In genomic region chr7:151849879-151850260, GRCh38 we compare ENCODE assay signal across 24 cellular contexts. TPM values are rescaled to one million over a fixed set of nuclear protein-coding genes. Genes with fewer than 3 reads are reported as not detected.
DNase-seq lines count a peak whose midpoint lies in the region; FAIRE-seq and TF ChIP-seq lines count a peak whose summit lies in the region.
"Had no signal": no experiment of that assay in that cellular context is flagged by ENCODE, and none has a peak within 500 bp of the region (broad histone marks: within the 10 kb centered on the region; RNA-seq: fewer than 3 reads in every experiment).

No MANE protein-coding gene starts in this region.

- no peak overlapping the region for H3K18ac ChIP-seq in neuronal stem cell (ENCODE audit: low read length)

- peak overlapping the region; percentile 72 for H3K14ac ChIP-seq in neuronal stem cell (ENCODE audit: low read length)

- intact Hi-C loops in left ventricle myocardium inferior (cut with micrococcal nuclease) (no loop called here), kidney (cut with DNase I) (no loop called here)

- H3K4me1 ChIP-seq in left ventricle myocardium inferior (peaks cover 19% of the 10 kb centered on the region), right atrium auricular region (peaks cover 0 to 20% of the 10 kb centered on the region in 2 donors), neuronal stem cell (ENCODE audit: control insufficient read depth in 2 of 2, insufficient read depth in 1 of 2, low read depth in 1 of 2, low read length in 2 of 2) (peaks cover 2 to 7% of the 10 kb centered on the region in 2 donors), endodermal cell (ENCODE audit: control insufficient read depth, insufficient read depth, low read length) (no peaks in the 10 kb centered on the region), kidney (ENCODE audit: control insufficient read depth in 1 of 2, insufficient read depth in 1 of 2, low read depth in 1 of 2, low read length in 2 of 2) (peaks cover 0 to 5% of the 10 kb centered on the region in 2 donors)
- H3K4me1 ChIP-seq: HAP-1 had no signal

- H3K4me1 Mint-ChIP-seq in chondrocyte (ENCODE audit: low read depth), result peaks cover 3% of the 10 kb centered on the region
- peaks cover 4% of the 10 kb centered on the region for H3K4me1 Mint-ChIP-seq in endodermal cell

- H3K23ac ChIP-seq in neuronal stem cell (ENCODE audit: low read depth, low read length, poor library complexity), result no peak overlapping the region

- no peak overlapping the region for H2BK120ac ChIP-seq in neuronal stem cell (ENCODE audit: low read depth, low read length)

- TF ChIP-seq CTCF in left ventricle myocardium inferior (IDR thresholded peaks at IDR 0.05; ENCODE audit: borderline replicate concordance), result no peak
- no peak for TF ChIP-seq CTCF in right atrium auricular region (IDR thresholded peaks at IDR 0.05)
- no peak for TF ChIP-seq CTCF in chondrocyte (IDR thresholded peaks at IDR 0.05)
- TF ChIP-seq CTCF in endodermal cell (conservative IDR thresholded peaks at IDR 0.05), result no peak
- TF ChIP-seq CTCF in kidney (IDR thresholded peaks at IDR 0.05; ENCODE audit: borderline replicate concordance, extremely low read depth, insufficient read depth), result no peak

- no peak overlapping the region for H4K8ac ChIP-seq in neuronal stem cell (ENCODE audit: low read depth, low read length)

- POLR2A ChIA-PET in HEK293T (lab: Yijun Ruan, JAX), result interaction anchor here (0.6 kb wide), 1 partner anchor 712 kb away, joined by 3 read pairs; no protein-coding TSS in a partner anchor

- H3K4me3 ChIP-seq in left ventricle myocardium inferior, result no peak overlapping the region
- no peak overlapping the region for H3K4me3 ChIP-seq in right atrium auricular region
- no peak overlapping the region for H3K4me3 ChIP-seq in neuronal stem cell (ENCODE audit: low read length in 2 of 2)
- H3K4me3 ChIP-seq in endodermal cell (ENCODE audit: low read length), result no peak overlapping the region
- no peak overlapping the region for H3K4me3 ChIP-seq in kidney (ENCODE audit: low read length in 2 of 2)
- H3K4me3 ChIP-seq: GM12878, GM23338, HAP-1, SK-N-MC had no signal

- H3K27me3 ChIP-seq in left ventricle myocardium inferior (ENCODE audit: low read depth) (no peaks in the 10 kb centered on the region), right atrium auricular region (no peaks in the 10 kb centered on the region), neuronal stem cell (ENCODE audit: control insufficient read depth in 3 of 3, insufficient read depth in 3 of 3, low read depth in 1 of 3, low read length in 3 of 3) (peaks cover 0 to 16% (median 0%) of the 10 kb centered on the region in 3 experiments), endodermal cell (ENCODE audit: control insufficient read depth, insufficient read depth, low read length, poor library complexity, severe bottlenecking) (no peaks in the 10 kb centered on the region)

- peak overlapping the region; percentile 6 for H2AK5ac ChIP-seq in neuronal stem cell (ENCODE audit: low read depth, low read length)

- no peak overlapping the region for H3K4me3 Mint-ChIP-seq in chondrocyte (ENCODE audit: unreplicated experiment)
- H3K4me3 Mint-ChIP-seq in endodermal cell, result no peak overlapping the region
- H3K4me3 Mint-ChIP-seq: CD4-positive, CD25-positive, alpha-beta regulatory T cell; GM23338 had no signal

- H2BK15ac ChIP-seq in neuronal stem cell (ENCODE audit: low read length), result no peak overlapping the region

- H3K9ac ChIP-seq in neuronal stem cell (ENCODE audit: low read depth, low read length, poor library complexity) (no peak overlapping the region), endodermal cell (ENCODE audit: extremely low read depth, low read length, poor library complexity, severe bottlenecking) (no peak overlapping the region), kidney (ENCODE audit: low read length in 2 of 2) (no peak overlapping the region)

- H3K36me3 ChIP-seq in left ventricle myocardium inferior, result no peaks in the 10 kb centered on the region
- no peaks in the 10 kb centered on the region for H3K36me3 ChIP-seq in right atrium auricular region
- no peaks in the 10 kb centered on the region for H3K36me3 ChIP-seq in neuronal stem cell (replicated peaks in 1 of 2; ENCODE audit: control insufficient read depth in 2 of 2, insufficient read depth in 2 of 2, low read length in 2 of 2)
- no peaks in the 10 kb centered on the region for H3K36me3 ChIP-seq in endodermal cell (ENCODE audit: control insufficient read depth, insufficient read depth, low read length)
- H3K36me3 ChIP-seq in kidney (ENCODE audit: control insufficient read depth in 1 of 2, insufficient read depth in 2 of 2, low read length in 2 of 2), result no peaks in the 10 kb centered on the region
- H3K36me3 ChIP-seq: HAP-1 had no signal

- no peak overlapping the region for H2BK5ac ChIP-seq in neuronal stem cell (ENCODE audit: low read length)

- no peak overlapping the region for H3K4ac ChIP-seq in neuronal stem cell (ENCODE audit: low read length)

- CTCF ChIA-PET in HEK293T (lab: Yijun Ruan, JAX), result interaction anchor here (0.6 kb wide), 1 partner anchor 49 kb away, joined by 3 read pairs; no protein-coding TSS in a partner anchor

- no peak overlapping the region for H4K91ac ChIP-seq in neuronal stem cell (ENCODE audit: low read depth, low read length, poor library complexity)

- no peak overlapping the region for H2AFZ ChIP-seq in neuronal stem cell (ENCODE audit: low read length)
- H2AFZ ChIP-seq: GM23338 had no signal

- H3K9me3 Mint-ChIP-seq in chondrocyte (ENCODE audit: low read depth) (no peaks in the 10 kb centered on the region), endodermal cell (no peaks in the 10 kb centered on the region)
- H3K9me3 Mint-ChIP-seq: CD4-positive, CD25-positive, alpha-beta regulatory T cell; GM23338 had no signal

- FAIRE-seq in kidney (lab: Jason Lieb, UNC), result no peak
- FAIRE-seq: GM12878 had no signal

- no peak overlapping the region for H2BK12ac ChIP-seq in neuronal stem cell (ENCODE audit: low read length)

- no CpG with 5 or more reads among the region's 13 CpGs for WGBS in neuronal stem cell (ENCODE audit: extremely low coverage in 2 of 2, insufficient read length in 2 of 2, insufficient replicate concordance in 1 of 2), 2 donors
- 92 to 96% methylated on average over 10 to 13 of the region's 13 CpGs for WGBS in endodermal cell (ENCODE audit: insufficient coverage in 1 of 2, insufficient read length in 1 of 2), 2 experiments

- H3K9me3 ChIP-seq in left ventricle myocardium inferior (replicated peaks), result no peaks in the 10 kb centered on the region
- H3K9me3 ChIP-seq in right atrium auricular region, result no peaks in the 10 kb centered on the region
- H3K9me3 ChIP-seq in neuronal stem cell (replicated peaks in 1 of 2; ENCODE audit: control insufficient read depth in 2 of 2, insufficient read depth in 1 of 2, low read depth in 1 of 2, low read length in 2 of 2), result no peaks in the 10 kb centered on the region
- no peaks in the 10 kb centered on the region for H3K9me3 ChIP-seq in endodermal cell (ENCODE audit: control insufficient read depth, low read length)
- H3K9me3 ChIP-seq in kidney (ENCODE audit: control insufficient read depth in 1 of 2, low read length in 2 of 2), result no peaks in the 10 kb centered on the region
- H3K9me3 ChIP-seq: HAP-1 had no signal

- H3K36me3 Mint-ChIP-seq in chondrocyte (ENCODE audit: low read depth) (no peaks in the 10 kb centered on the region), endodermal cell (ENCODE audit: low read depth) (no peaks in the 10 kb centered on the region)

- H3K27ac ChIP-seq in left ventricle myocardium inferior (replicated peaks) (no peak overlapping the region), right atrium auricular region (no peak overlapping the region), neuronal stem cell (replicated peaks; ENCODE audit: low read length) (no peak overlapping the region), endodermal cell (ENCODE audit: low read depth, low read length) (no peak overlapping the region), kidney (ENCODE audit: low read depth in 2 of 2, low read length in 2 of 2) (no peak overlapping the region)
- H3K27ac ChIP-seq: SK-N-MC had no signal

- no peaks in the 10 kb centered on the region for H3K79me1 ChIP-seq in neuronal stem cell (ENCODE audit: low read depth, low read length)

- H3K27ac Mint-ChIP-seq in chondrocyte (ENCODE audit: unreplicated experiment) (no peak overlapping the region), endodermal cell (no peak overlapping the region)
- H3K27ac Mint-ChIP-seq: GM23338 had no signal

- H3K27me3 Mint-ChIP-seq in chondrocyte (ENCODE audit: low read depth) (peaks cover 14% of the 10 kb centered on the region), endodermal cell (ENCODE audit: insufficient read depth) (peaks cover 5% of the 10 kb centered on the region)
- H3K27me3 Mint-ChIP-seq: CD4-positive, CD25-positive, alpha-beta regulatory T cell had no signal

- DNase-seq in left ventricle myocardium inferior (peak; percentile 5), right atrium auricular region (ENCODE audit: low spot score) (no peak), chondrocyte (ENCODE audit: low spot score) (peak; percentile 71), neuronal stem cell (ENCODE audit: low spot score) (no peak), endodermal cell (no peak), HEK293T (ENCODE audit: extremely low spot score) (no peak), kidney (no peak)
- DNase-seq: AML-193; CD4-positive, CD25-positive, alpha-beta regulatory T cell; DND-41; KBM-7; MM.1S; NCI-H1092; NCI-H1436; NCI-H187 treated with DMSO at 0.1 percent for 48 hours; NCI-H2107; NCI-H446 treated with DMSO at 0.1 percent for 48 hours; NCI-H526 treated with DMSO at 0.1 percent for 48 hours; OCI-M1; SHP77 treated with DMSO at 0.1 percent for 48 hours had no signal

- H3K4me2 ChIP-seq in neuronal stem cell (ENCODE audit: insufficient read depth, low read length, poor library complexity, severe bottlenecking), result no peak overlapping the region
- H3K4me2 ChIP-seq: GM23338 had no signal

TF ChIP-seq in HEK293T, 16 proteins besides CTCF, POLR2A, EP300 and RAD21 (continues in another document):
- TF ChIP-seq LEF1 (IDR thresholded peaks at IDR 0.05; ENCODE audit: borderline replicate concordance) (no peak), PKNOX1 (IDR thresholded peaks at IDR 0.05) (no peak), ZNF384 (IDR thresholded peaks at IDR 0.05) (no peak)

RNA-seq across cellular contexts. Expression of gene PRKAG2, which starts 27.0 kb away (rescaled TPM):
- 130 TPM for total RNA-seq in left ventricle myocardium inferior
- 100 to 1,000 TPM; 133 to 177 TPM for total RNA-seq in right atrium auricular region
- total RNA-seq in chondrocyte, result 16.1 to 35.4 TPM (median 33.6 TPM) in 3 replicates
- polyA plus RNA-seq in neuronal stem cell (2013, experiment 1 of 2), result 23.4 TPM
- 21.8 TPM for polyA plus RNA-seq in neuronal stem cell (2013, experiment 2 of 2)
- 10 to 100 TPM; 17.2 to 20.7 TPM for total RNA-seq in endodermal cell
- 13.3 TPM for polyA plus RNA-seq in endodermal cell (2013, experiment 1 of 2)
- polyA plus RNA-seq in endodermal cell (2013, experiment 2 of 2), result 15.2 TPM
- total RNA-seq in kidney, result 40.7 TPM
- 40.9 TPM for polyA plus RNA-seq in kidney (ENCODE audit: insufficient read depth, low read depth, low replicate concordance)

Comparison
In these comparisons a context has a peak if more than half of its experiments do, and no peak if none do; other contexts are left out.
1. DNase-seq: peak in left ventricle myocardium inferior (single experiment) and chondrocyte (single experiment); none in right atrium auricular region (single experiment), neuronal stem cell (single experiment), endodermal cell (single experiment), HEK293T (single experiment) and kidney (single experiment).